In the genomic region with DNA sequence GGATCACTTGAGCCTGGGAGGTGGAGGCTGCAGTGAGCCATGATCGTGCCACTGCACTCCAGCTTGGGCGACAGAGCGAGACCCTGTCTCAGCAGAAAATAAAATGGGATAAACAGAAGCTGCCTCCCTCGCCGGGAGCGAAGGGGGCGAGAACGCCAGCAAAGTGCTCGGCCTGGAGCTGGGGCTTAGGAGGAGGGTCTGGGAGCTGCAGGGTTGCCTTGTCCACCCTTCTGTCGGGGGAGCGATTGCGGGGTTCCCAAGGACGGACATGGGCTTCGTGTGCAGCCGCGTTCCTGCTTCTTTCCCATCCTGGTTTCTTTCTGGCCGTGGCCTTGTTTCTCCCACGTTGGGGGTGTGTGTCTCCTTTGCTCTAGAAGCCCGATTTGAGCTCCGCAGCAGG, we compare ENCODE assay signal across 21 cellular contexts. TPM values are rescaled to one million over a fixed set of nuclear protein-coding genes. Genes with fewer than 3 reads are reported as not detected.
DNase-seq lines count a peak whose midpoint lies in the region; TF ChIP-seq lines count a peak whose summit lies in the region.
"Had no signal": no experiment of that assay in that cellular context is flagged by ENCODE, and none has a peak within 500 bp of the region (broad histone marks: within the 10 kb centered on the region; RNA-seq: fewer than 3 reads in every experiment).

No MANE protein-coding gene starts in this region.

- H3K9me3 ChIP-seq in endodermal cell (ENCODE audit: control insufficient read depth, low read length) (no peaks in the 10 kb centered on the region), tibial artery (no peaks in the 10 kb centered on the region)

- H3K4me1 Mint-ChIP-seq in endodermal cell, result no peaks in the 10 kb centered on the region
- no peaks in the 10 kb centered on the region for H3K4me1 Mint-ChIP-seq in neural crest cell
- H3K4me1 Mint-ChIP-seq: activated T-helper 17 cell treated with anti-CD3 and anti-CD28 coated beads, Interleukin-2, amount 50 U/mL, for 72 hours; neural progenitor cell had no signal

- H3K27ac ChIP-seq in angular gyrus (ENCODE audit: low read depth, low read length), result peak overlapping the region; percentile 77
- no peak overlapping the region for H3K27ac ChIP-seq in endodermal cell (ENCODE audit: low read depth, low read length)
- H3K27ac ChIP-seq in tibial artery, result peak overlapping the region; percentile 76 to 81
- H3K27ac ChIP-seq: HL-60, neural progenitor cell had no signal

- H3K9ac ChIP-seq in endodermal cell (ENCODE audit: extremely low read depth, low read length, poor library complexity, severe bottlenecking), result no peak overlapping the region
- H3K9ac ChIP-seq: neural progenitor cell had no signal

- DNase-seq in endodermal cell (peak; percentile 36), neural crest cell (ENCODE audit: low read depth, low spot score) (no peak), tibial artery (no peak), GM19238 (ENCODE audit: insufficient read length, low spot score) (no peak), SHP77 treated with DMSO at 0.1 percent for 48 hours (lab: John Stamatoyannopoulos, UW) (no peak)
- DNase-seq in central memory CD4-positive, alpha-beta T cell, result no peak
- DNase-seq: activated CD4-positive, alpha-beta T cell treated with anti-CD3 and anti-CD28 coated beads for 4 hours; activated naive CD8-positive, alpha-beta T cell treated with anti-CD3 and anti-CD28 coated beads for 36 hours; CD4-positive, CD25-positive, alpha-beta regulatory T cell; foreskin melanocyte; midbrain; NCI-H1694; NCI-H748 treated with DMSO at 0.1 percent for 48 hours; OCI-M1; retina; SIG-M5 had no signal

- H3K36me3 ChIP-seq in endodermal cell (ENCODE audit: control insufficient read depth, insufficient read depth, low read length) (peaks cover 30% of the 10 kb centered on the region), tibial artery (peaks cover 6 to 36% (median 16%) of the 10 kb centered on the region in 3 donors)
- H3K36me3 ChIP-seq: neural progenitor cell had no signal

- H3K36me3 Mint-ChIP-seq in endodermal cell (ENCODE audit: low read depth) (peaks cover 31% of the 10 kb centered on the region), neural crest cell (ENCODE audit: low read depth) (peaks cover 10% of the 10 kb centered on the region)
- H3K36me3 Mint-ChIP-seq: activated naive CD8-positive, alpha-beta T cell treated with anti-CD3 and anti-CD28 coated beads for 36 hours; CD4-positive, CD25-positive, alpha-beta regulatory T cell had no signal

- WGBS in endodermal cell (ENCODE audit: insufficient coverage in 1 of 2, insufficient read length in 1 of 2), 2 experiments, result 93 to 96% methylated on average over 10 to 20 of the region's 20 CpGs

- intact Hi-C loops in tibial artery (cut with DNase I; ENCODE audit: low total_unique reads), result no loop called here

- H3K4me3 Mint-ChIP-seq in endodermal cell, result no peak overlapping the region
- no peak overlapping the region for H3K4me3 Mint-ChIP-seq in neural crest cell
- H3K4me3 Mint-ChIP-seq: activated naive CD8-positive, alpha-beta T cell treated with anti-CD3 and anti-CD28 coated beads for 36 hours; activated T-helper 17 cell treated with anti-CD3 and anti-CD28 coated beads, Interleukin-2, amount 50 U/mL, for 72 hours; CD4-positive, CD25-positive, alpha-beta regulatory T cell; IgD-negative memory B cell; neural progenitor cell had no signal

- H3K4me3 ChIP-seq in endodermal cell (ENCODE audit: low read length), result no peak overlapping the region
- H3K4me3 ChIP-seq in tibial artery, result no peak overlapping the region
- H3K4me3 ChIP-seq: neural progenitor cell had no signal

- H3K9me3 Mint-ChIP-seq in endodermal cell (no peaks in the 10 kb centered on the region), neural crest cell (no peaks in the 10 kb centered on the region)
- H3K9me3 Mint-ChIP-seq: activated naive CD8-positive, alpha-beta T cell treated with anti-CD3 and anti-CD28 coated beads for 36 hours; activated T-helper 17 cell treated with anti-CD3 and anti-CD28 coated beads, Interleukin-2, amount 50 U/mL, for 72 hours; CD4-positive, CD25-positive, alpha-beta regulatory T cell; IgD-negative memory B cell; neural progenitor cell had no signal

- H3K4me1 ChIP-seq in endodermal cell (ENCODE audit: control insufficient read depth, insufficient read depth, low read length) (no peaks in the 10 kb centered on the region), tibial artery (peaks cover 0 to 33% (median 14%) of the 10 kb centered on the region in 4 donors)
- H3K4me1 ChIP-seq: neural progenitor cell had no signal

- H3K27me3 Mint-ChIP-seq in endodermal cell (ENCODE audit: insufficient read depth) (no peaks in the 10 kb centered on the region), neural crest cell (ENCODE audit: low read depth) (no peaks in the 10 kb centered on the region)
- H3K27me3 Mint-ChIP-seq: activated naive CD8-positive, alpha-beta T cell treated with anti-CD3 and anti-CD28 coated beads for 36 hours; activated T-helper 17 cell treated with anti-CD3 and anti-CD28 coated beads, Interleukin-2, amount 50 U/mL, for 72 hours; CD4-positive, CD25-positive, alpha-beta regulatory T cell; IgD-negative memory B cell had no signal

- no peak overlapping the region for H3K27ac Mint-ChIP-seq in endodermal cell
- peak overlapping the region; percentile 27 for H3K27ac Mint-ChIP-seq in neural crest cell (ENCODE audit: unreplicated experiment)
- H3K27ac Mint-ChIP-seq: activated naive CD8-positive, alpha-beta T cell treated with anti-CD3 and anti-CD28 coated beads for 36 hours; activated T-helper 17 cell treated with anti-CD3 and anti-CD28 coated beads, Interleukin-2, amount 50 U/mL, for 72 hours; CD4-positive, CD25-positive, alpha-beta regulatory T cell; IgD-negative memory B cell; neural progenitor cell had no signal

- H3K27me3 ChIP-seq in endodermal cell (ENCODE audit: control insufficient read depth, insufficient read depth, low read length, poor library complexity, severe bottlenecking), result no peaks in the 10 kb centered on the region
- H3K27me3 ChIP-seq in tibial artery, result no peaks in the 10 kb centered on the region
- H3K27me3 ChIP-seq: neural progenitor cell had no signal

- TF ChIP-seq CTCF in endodermal cell (conservative IDR thresholded peaks at IDR 0.05) (no peak), neural crest cell (conservative IDR thresholded peaks at IDR 0.05) (no peak), tibial artery (IDR thresholded peaks at IDR 0.05) (no peak)

RNA-seq across cellular contexts. Expression of a gene that starts 27.9 kb away (rescaled TPM):
- 10 to 100 TPM; 27.4 to 32.2 TPM for total RNA-seq in endodermal cell
- 21.0 TPM for polyA plus RNA-seq in endodermal cell (2013, experiment 1 of 2)
- 18.5 TPM for polyA plus RNA-seq in endodermal cell (2013, experiment 2 of 2)
- 39.8 and 44.5 TPM in 2 replicates for total RNA-seq in neural crest cell

RNA-seq across cellular contexts. Expression of a gene that starts 29.0 kb away (rescaled TPM):
- total RNA-seq in endodermal cell (10 to 100 TPM; 22.3 to 28.9 TPM), neural crest cell (57.4 and 60.1 TPM in 2 replicates)
- 39.9 TPM for polyA plus RNA-seq in endodermal cell (2013, experiment 1 of 2)
- polyA plus RNA-seq in endodermal cell (2013, experiment 2 of 2), result 39.2 TPM
